ENCODE assay signal across 1 cellular context in genomic region chr20:38113401-38114325, GRCh38.
TF ChIP-seq lines count a peak whose summit lies in the region.

No MANE protein-coding gene starts in this region.

TF ChIP-seq in WTC11, 78 proteins besides CTCF, POLR2A, EP300 and RAD21 (continued from another document):
- TF ChIP-seq PREB (CRISPR knock-in tag; IDR thresholded peaks at IDR 0.05; ENCODE audit: borderline replicate concordance) (no peak), KAT7 (CRISPR knock-in tag; IDR thresholded peaks at IDR 0.05; ENCODE audit: borderline replicate concordance) (no peak), NR1H2 (CRISPR knock-in tag; IDR thresholded peaks at IDR 0.05) (no peak), E2F5 (CRISPR knock-in tag; IDR thresholded peaks at IDR 0.05) (no peak), AFF4 (CRISPR knock-in tag; IDR thresholded peaks at IDR 0.05; ENCODE audit: borderline replicate concordance) (no peak), USF2 (CRISPR knock-in tag; IDR thresholded peaks at IDR 0.05) (no peak), JUN (CRISPR knock-in tag; IDR thresholded peaks at IDR 0.05) (no peak), IRF1 (CRISPR knock-in tag; IDR thresholded peaks at IDR 0.05) (no peak), NR3C1 (CRISPR knock-in tag; conservative IDR thresholded peaks at IDR 0.05; ENCODE audit: low read depth) (no peak), ZNF121 (CRISPR knock-in tag; IDR thresholded peaks at IDR 0.05) (no peak)
